In the genomic region with DNA sequence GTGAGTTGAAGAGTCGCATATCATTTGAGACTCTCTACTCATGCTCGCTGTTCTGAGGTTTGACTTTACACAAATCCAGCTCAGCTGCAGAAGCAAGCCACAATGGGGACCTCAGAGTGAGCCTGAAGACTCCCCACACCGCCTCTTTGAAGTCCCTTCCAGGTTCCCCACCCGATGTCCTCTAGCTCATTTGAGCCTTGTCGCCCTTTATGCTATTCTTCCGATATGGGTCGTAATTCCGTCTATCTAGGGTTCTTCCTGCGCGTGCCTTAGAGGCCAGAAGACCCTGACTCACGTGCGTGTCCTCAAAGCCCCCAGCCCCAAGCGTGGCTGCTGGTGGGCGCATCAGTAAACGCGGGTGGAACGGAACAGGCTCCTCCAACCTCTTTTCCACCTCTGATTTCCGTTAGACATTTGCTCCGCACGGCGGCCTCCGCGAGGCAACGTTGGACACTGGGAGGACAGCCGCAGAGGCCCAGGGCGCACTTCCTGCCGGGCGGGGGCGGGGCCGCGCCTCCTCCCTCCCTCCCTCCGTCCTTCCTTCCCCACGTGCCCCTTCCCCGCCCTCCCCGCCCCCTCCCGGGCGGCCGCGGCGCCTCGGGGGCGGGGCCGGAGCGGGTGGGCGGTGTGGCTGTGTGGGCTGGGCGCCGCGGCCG, we compare ENCODE assay signal across 1 cellular context.
A peak's percentile ranks its signal among the peaks of the same experiment; 100 is the strongest.
TF ChIP-seq lines count a peak whose summit lies in the region.

A gene with protein sequence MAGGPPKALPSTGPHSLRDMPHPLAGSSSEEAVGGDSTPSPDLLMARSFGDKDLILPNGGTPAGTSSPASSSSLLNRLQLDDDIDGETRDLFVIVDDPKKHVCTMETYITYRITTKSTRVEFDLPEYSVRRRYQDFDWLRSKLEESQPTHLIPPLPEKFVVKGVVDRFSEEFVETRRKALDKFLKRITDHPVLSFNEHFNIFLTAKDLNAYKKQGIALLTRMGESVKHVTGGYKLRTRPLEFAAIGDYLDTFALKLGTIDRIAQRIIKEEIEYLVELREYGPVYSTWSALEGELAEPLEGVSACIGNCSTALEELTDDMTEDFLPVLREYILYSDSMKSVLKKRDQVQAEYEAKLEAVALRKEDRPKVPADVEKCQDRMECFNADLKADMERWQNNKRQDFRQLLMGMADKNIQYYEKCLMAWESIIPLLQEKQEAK (plus strand): TSS at position 650 of the 656 bp plus-strand sequence. CDS start 242 bp downstream, outside the sequence.

TF ChIP-seq in HepG2, 621 proteins besides CTCF, POLR2A, EP300 and RAD21 (continued from another document and continues in another):
- TF ChIP-seq SRSF1 (optimal IDR thresholded peaks at IDR 0.05; ENCODE audit: low read depth, low read length) (no peak), SIX1 (CRISPR knock-in tag; IDR thresholded peaks at IDR 0.05; ENCODE audit: borderline replicate concordance) (no peak), ZNF264 (CRISPR knock-in tag; IDR thresholded peaks at IDR 0.05) (0 out of 2 replicates have a peak, but pooled peaks have one; percentile 36), ZNF12 (CRISPR knock-in tag; IDR thresholded peaks at IDR 0.05) (peak; percentile 70), HDAC1 (CRISPR knock-in tag; IDR thresholded peaks at IDR 0.05) (peak; percentile 81), RXRB (CRISPR knock-in tag; IDR thresholded peaks at IDR 0.05; ENCODE audit: borderline replicate concordance) (no peak), SOX5 (CRISPR knock-in tag; IDR thresholded peaks at IDR 0.05; ENCODE audit: borderline replicate concordance) (peak; percentile 64), PHF5A (CRISPR knock-in tag; IDR thresholded peaks at IDR 0.05; ENCODE audit: low read depth, unreplicated experiment) (no peak), NR2F2 (IDR thresholded peaks at IDR 0.05; ENCODE audit: borderline replicate concordance, low read depth) (no peak), DMAP1 (CRISPR knock-in tag; IDR thresholded peaks at IDR 0.05) (peak; percentile 81), ZNF367 (CRISPR knock-in tag; IDR thresholded peaks at IDR 0.05; ENCODE audit: borderline replicate concordance) (no peak), ZNF143 (CRISPR knock-in tag; IDR thresholded peaks at IDR 0.05) (peak; percentile 51), THYN1 (CRISPR knock-in tag; IDR thresholded peaks at IDR 0.05; ENCODE audit: borderline replicate concordance, low read depth) (no peak), SRY (CRISPR knock-in tag; IDR thresholded peaks at IDR 0.05) (no peak; the same call in 1 of the 2 replicates), ATF1 (CRISPR knock-in tag; IDR thresholded peaks at IDR 0.05) (no peak), SKI (IDR thresholded peaks at IDR 0.05; ENCODE audit: partially characterized antibody) (no peak), MED1 (CRISPR knock-in tag; IDR thresholded peaks at IDR 0.05) (peak; percentile 72; the same call in 1 of the 2 replicates), ZNF225 (CRISPR knock-in tag; IDR thresholded peaks at IDR 0.05) (peak; percentile 71; the same call in 1 of the 2 replicates), TCF12 (IDR thresholded peaks at IDR 0.05) (no peak), TCF12 (CRISPR knock-in tag; IDR thresholded peaks at IDR 0.05) (0 out of 2 replicates have a peak, but pooled peaks have one; percentile 64), CBX5 (CRISPR knock-in tag; IDR thresholded peaks at IDR 0.05; ENCODE audit: borderline replicate concordance) (peak; percentile 59; the same call in 1 of the 2 replicates), SALL1 (CRISPR knock-in tag; IDR thresholded peaks at IDR 0.05) (peak; percentile 89), ZNF44 (CRISPR knock-in tag; IDR thresholded peaks at IDR 0.05) (no peak), ZNF577 (CRISPR knock-in tag; IDR thresholded peaks at IDR 0.05; ENCODE audit: borderline replicate concordance, low read depth) (no peak), ELF4 (CRISPR knock-in tag; IDR thresholded peaks at IDR 0.05; ENCODE audit: borderline replicate concordance) (no peak), ZNF652 (CRISPR knock-in tag; IDR thresholded peaks at IDR 0.05; ENCODE audit: borderline replicate concordance, low read depth) (no peak), ZNF382 (CRISPR knock-in tag; IDR thresholded peaks at IDR 0.05; ENCODE audit: borderline replicate concordance) (no peak), JUNB (CRISPR knock-in tag; IDR thresholded peaks at IDR 0.05; ENCODE audit: borderline replicate concordance) (no peak)
- TF ChIP-seq, protein P1, sequence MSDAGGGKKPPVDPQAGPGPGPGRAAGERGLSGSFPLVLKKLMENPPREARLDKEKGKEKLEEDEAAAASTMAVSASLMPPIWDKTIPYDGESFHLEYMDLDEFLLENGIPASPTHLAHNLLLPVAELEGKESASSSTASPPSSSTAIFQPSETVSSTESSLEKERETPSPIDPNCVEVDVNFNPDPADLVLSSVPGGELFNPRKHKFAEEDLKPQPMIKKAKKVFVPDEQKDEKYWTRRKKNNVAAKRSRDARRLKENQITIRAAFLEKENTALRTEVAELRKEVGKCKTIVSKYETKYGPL (CRISPR knock-in tag; IDR thresholded peaks at IDR 0.05), result no peak
- TF ChIP-seq, protein P2, sequence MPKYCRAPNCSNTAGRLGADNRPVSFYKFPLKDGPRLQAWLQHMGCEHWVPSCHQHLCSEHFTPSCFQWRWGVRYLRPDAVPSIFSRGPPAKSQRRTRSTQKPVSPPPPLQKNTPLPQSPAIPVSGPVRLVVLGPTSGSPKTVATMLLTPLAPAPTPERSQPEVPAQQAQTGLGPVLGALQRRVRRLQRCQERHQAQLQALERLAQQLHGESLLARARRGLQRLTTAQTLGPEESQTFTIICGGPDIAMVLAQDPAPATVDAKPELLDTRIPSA (CRISPR knock-in tag; IDR thresholded peaks at IDR 0.05; ENCODE audit: borderline replicate concordance), result no peak
- TF ChIP-seq, protein P3, sequence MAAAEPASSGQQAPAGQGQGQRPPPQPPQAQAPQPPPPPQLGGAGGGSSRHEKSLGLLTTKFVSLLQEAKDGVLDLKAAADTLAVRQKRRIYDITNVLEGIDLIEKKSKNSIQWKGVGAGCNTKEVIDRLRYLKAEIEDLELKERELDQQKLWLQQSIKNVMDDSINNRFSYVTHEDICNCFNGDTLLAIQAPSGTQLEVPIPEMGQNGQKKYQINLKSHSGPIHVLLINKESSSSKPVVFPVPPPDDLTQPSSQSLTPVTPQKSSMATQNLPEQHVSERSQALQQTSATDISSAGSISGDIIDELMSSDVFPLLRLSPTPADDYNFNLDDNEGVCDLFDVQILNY (CRISPR knock-in tag; conservative IDR thresholded peaks at IDR 0.05), result no peak
- TF ChIP-seq, protein P4, sequence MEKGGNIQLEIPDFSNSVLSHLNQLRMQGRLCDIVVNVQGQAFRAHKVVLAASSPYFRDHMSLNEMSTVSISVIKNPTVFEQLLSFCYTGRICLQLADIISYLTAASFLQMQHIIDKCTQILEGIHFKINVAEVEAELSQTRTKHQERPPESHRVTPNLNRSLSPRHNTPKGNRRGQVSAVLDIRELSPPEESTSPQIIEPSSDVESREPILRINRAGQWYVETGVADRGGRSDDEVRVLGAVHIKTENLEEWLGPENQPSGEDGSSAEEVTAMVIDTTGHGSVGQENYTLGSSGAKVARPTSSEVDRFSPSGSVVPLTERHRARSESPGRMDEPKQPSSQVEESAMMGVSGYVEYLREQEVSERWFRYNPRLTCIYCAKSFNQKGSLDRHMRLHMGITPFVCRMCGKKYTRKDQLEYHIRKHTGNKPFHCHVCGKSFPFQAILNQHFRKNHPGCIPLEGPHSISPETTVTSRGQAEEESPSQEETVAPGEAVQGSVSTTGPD (CRISPR knock-in tag; IDR thresholded peaks at IDR 0.05), result no peak
- TF ChIP-seq, protein P5, sequence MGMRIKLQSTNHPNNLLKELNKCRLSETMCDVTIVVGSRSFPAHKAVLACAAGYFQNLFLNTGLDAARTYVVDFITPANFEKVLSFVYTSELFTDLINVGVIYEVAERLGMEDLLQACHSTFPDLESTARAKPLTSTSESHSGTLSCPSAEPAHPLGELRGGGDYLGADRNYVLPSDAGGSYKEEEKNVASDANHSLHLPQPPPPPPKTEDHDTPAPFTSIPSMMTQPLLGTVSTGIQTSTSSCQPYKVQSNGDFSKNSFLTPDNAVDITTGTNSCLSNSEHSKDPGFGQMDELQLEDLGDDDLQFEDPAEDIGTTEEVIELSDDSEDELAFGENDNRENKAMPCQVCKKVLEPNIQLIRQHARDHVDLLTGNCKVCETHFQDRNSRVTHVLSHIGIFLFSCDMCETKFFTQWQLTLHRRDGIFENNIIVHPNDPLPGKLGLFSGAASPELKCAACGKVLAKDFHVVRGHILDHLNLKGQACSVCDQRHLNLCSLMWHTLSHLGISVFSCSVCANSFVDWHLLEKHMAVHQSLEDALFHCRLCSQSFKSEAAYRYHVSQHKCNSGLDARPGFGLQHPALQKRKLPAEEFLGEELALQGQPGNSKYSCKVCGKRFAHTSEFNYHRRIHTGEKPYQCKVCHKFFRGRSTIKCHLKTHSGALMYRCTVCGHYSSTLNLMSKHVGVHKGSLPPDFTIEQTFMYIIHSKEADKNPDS (CRISPR knock-in tag; IDR thresholded peaks at IDR 0.05), result no peak
- TF ChIP-seq, protein P6, sequence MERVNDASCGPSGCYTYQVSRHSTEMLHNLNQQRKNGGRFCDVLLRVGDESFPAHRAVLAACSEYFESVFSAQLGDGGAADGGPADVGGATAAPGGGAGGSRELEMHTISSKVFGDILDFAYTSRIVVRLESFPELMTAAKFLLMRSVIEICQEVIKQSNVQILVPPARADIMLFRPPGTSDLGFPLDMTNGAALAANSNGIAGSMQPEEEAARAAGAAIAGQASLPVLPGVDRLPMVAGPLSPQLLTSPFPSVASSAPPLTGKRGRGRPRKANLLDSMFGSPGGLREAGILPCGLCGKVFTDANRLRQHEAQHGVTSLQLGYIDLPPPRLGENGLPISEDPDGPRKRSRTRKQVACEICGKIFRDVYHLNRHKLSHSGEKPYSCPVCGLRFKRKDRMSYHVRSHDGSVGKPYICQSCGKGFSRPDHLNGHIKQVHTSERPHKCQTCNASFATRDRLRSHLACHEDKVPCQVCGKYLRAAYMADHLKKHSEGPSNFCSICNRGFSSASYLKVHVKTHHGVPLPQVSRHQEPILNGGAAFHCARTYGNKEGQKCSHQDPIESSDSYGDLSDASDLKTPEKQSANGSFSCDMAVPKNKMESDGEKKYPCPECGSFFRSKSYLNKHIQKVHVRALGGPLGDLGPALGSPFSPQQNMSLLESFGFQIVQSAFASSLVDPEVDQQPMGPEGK (CRISPR knock-in tag; IDR thresholded peaks at IDR 0.05), result peak; percentile 90
- TF ChIP-seq, protein P7, sequence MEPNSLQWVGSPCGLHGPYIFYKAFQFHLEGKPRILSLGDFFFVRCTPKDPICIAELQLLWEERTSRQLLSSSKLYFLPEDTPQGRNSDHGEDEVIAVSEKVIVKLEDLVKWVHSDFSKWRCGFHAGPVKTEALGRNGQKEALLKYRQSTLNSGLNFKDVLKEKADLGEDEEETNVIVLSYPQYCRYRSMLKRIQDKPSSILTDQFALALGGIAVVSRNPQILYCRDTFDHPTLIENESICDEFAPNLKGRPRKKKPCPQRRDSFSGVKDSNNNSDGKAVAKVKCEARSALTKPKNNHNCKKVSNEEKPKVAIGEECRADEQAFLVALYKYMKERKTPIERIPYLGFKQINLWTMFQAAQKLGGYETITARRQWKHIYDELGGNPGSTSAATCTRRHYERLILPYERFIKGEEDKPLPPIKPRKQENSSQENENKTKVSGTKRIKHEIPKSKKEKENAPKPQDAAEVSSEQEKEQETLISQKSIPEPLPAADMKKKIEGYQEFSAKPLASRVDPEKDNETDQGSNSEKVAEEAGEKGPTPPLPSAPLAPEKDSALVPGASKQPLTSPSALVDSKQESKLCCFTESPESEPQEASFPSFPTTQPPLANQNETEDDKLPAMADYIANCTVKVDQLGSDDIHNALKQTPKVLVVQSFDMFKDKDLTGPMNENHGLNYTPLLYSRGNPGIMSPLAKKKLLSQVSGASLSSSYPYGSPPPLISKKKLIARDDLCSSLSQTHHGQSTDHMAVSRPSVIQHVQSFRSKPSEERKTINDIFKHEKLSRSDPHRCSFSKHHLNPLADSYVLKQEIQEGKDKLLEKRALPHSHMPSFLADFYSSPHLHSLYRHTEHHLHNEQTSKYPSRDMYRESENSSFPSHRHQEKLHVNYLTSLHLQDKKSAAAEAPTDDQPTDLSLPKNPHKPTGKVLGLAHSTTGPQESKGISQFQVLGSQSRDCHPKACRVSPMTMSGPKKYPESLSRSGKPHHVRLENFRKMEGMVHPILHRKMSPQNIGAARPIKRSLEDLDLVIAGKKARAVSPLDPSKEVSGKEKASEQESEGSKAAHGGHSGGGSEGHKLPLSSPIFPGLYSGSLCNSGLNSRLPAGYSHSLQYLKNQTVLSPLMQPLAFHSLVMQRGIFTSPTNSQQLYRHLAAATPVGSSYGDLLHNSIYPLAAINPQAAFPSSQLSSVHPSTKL (CRISPR knock-in tag; IDR thresholded peaks at IDR 0.05), result peak; percentile 73
- TF ChIP-seq, protein P8, sequence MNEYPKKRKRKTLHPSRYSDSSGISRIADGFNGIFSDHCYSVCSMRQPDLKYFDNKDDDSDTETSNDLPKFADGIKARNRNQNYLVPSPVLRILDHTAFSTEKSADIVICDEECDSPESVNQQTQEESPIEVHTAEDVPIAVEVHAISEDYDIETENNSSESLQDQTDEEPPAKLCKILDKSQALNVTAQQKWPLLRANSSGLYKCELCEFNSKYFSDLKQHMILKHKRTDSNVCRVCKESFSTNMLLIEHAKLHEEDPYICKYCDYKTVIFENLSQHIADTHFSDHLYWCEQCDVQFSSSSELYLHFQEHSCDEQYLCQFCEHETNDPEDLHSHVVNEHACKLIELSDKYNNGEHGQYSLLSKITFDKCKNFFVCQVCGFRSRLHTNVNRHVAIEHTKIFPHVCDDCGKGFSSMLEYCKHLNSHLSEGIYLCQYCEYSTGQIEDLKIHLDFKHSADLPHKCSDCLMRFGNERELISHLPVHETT (CRISPR knock-in tag; conservative IDR thresholded peaks at IDR 0.05), result no peak
- TF ChIP-seq, protein P9, sequence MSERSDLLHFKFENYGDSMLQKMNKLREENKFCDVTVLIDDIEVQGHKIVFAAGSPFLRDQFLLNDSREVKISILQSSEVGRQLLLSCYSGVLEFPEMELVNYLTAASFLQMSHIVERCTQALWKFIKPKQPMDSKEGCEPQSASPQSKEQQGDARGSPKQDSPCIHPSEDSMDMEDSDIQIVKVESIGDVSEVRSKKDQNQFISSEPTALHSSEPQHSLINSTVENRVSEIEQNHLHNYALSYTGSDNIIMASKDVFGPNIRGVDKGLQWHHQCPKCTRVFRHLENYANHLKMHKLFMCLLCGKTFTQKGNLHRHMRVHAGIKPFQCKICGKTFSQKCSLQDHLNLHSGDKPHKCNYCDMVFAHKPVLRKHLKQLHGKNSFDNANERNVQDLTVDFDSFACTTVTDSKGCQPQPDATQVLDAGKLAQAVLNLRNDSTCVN (CRISPR knock-in tag; IDR thresholded peaks at IDR 0.05; ENCODE audit: borderline replicate concordance), result peak; percentile 46; the same call in 1 of the 2 replicates
- TF ChIP-seq, protein P10, sequence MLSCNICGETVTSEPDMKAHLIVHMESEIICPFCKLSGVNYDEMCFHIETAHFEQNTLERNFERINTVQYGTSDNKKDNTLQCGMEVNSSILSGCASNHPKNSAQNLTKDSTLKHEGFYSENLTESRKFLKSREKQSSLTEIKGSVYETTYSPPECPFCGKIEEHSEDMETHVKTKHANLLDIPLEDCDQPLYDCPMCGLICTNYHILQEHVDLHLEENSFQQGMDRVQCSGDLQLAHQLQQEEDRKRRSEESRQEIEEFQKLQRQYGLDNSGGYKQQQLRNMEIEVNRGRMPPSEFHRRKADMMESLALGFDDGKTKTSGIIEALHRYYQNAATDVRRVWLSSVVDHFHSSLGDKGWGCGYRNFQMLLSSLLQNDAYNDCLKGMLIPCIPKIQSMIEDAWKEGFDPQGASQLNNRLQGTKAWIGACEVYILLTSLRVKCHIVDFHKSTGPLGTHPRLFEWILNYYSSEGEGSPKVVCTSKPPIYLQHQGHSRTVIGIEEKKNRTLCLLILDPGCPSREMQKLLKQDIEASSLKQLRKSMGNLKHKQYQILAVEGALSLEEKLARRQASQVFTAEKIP (CRISPR knock-in tag; IDR thresholded peaks at IDR 0.05; ENCODE audit: borderline replicate concordance), result no peak
